ENCODE assay signal across 20 cellular contexts in the genomic region with DNA sequence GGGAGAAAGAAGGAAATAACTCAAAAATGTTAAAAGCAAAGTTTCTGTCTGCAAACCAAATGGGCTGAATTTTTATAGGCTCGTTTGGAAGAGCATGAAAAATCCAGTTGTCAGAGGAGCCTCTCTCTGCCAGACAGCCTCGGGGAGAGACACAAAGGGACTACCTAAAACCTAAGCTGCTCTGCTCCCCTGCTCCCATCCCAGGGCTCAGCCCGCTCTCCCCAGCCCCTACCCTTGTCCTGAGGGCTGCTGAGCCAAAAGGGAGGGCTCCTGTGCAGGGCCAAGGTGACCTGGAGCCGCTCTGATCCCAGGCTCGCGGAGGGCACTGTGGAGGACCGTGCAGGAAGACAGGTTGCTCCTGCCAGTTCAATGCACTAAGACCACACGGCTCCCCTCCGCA.
"Had no signal": no experiment of that assay in that cellular context is flagged by ENCODE, and none has a peak within 500 bp of the region (broad histone marks: within the 10 kb centered on the region; RNA-seq: fewer than 3 reads in every experiment).

No MANE protein-coding gene starts in this region.

- H3K9me3 ChIP-seq: esophagus squamous epithelium, gastroesophageal sphincter, ovary, stomach, thoracic aorta, transverse colon had no signal

- H3K4me1 Mint-ChIP-seq: naive thymus-derived CD4-positive, alpha-beta T cell had no signal

- H3K27ac ChIP-seq: epithelial cell of prostate, esophagus squamous epithelium, gastroesophageal sphincter, ovary, stomach, thoracic aorta, transverse colon had no signal

- DNase-seq: effector memory CD8-positive, alpha-beta T cell; esophagus squamous epithelium; foreskin fibroblast; kidney glomerular epithelial cell; naive thymus-derived CD4-positive, alpha-beta T cell; nucleus accumbens; ovary; right cardiac atrium; small intestine; stimulated activated CD4-positive, alpha-beta T cell treated with anti-CD3 and anti-CD28 coated beads, Interleukin-12 subunit alpha, Interleukin-12 subunit beta, amount 100 ng/mL, for 4 hours; stimulated activated naive CD4-positive, alpha-beta T cell; stomach; transverse colon had no signal

- H3K27ac Mint-ChIP-seq: dendritic cell treated with granulocyte-macrophage colony-stimulating factor and Interleukin-4, amounts not matched to agents 40 ng/mL and 50 ng/mL, for 4 days; effector memory CD8-positive, alpha-beta T cell; naive thymus-derived CD4-positive, alpha-beta T cell; nephron progenitor cell had no signal

- FAIRE-seq: colon, islet of Langerhans, small intestine had no signal

- H3K4me1 ChIP-seq: esophagus squamous epithelium, gastroesophageal sphincter, stomach, transverse colon had no signal

- H3K4me3 Mint-ChIP-seq: dendritic cell treated with granulocyte-macrophage colony-stimulating factor and Interleukin-4, amounts not matched to agents 40 ng/mL and 50 ng/mL, for 4 days; effector memory CD8-positive, alpha-beta T cell; naive thymus-derived CD4-positive, alpha-beta T cell; nephron progenitor cell had no signal

- H3K4me3 ChIP-seq: esophagus squamous epithelium, gastroesophageal sphincter, ovary, stomach, thoracic aorta, transverse colon had no signal

- H3K27me3 ChIP-seq: ovary had no signal

- H3K27me3 Mint-ChIP-seq: dendritic cell treated with granulocyte-macrophage colony-stimulating factor and Interleukin-4, amounts not matched to agents 40 ng/mL and 50 ng/mL, for 4 days had no signal

- H3K9me3 Mint-ChIP-seq: dendritic cell treated with granulocyte-macrophage colony-stimulating factor and Interleukin-4, amounts not matched to agents 40 ng/mL and 50 ng/mL, for 4 days; effector memory CD8-positive, alpha-beta T cell; nephron progenitor cell had no signal

- H3K36me3 Mint-ChIP-seq: naive thymus-derived CD4-positive, alpha-beta T cell had no signal

- H3K36me3 ChIP-seq: esophagus squamous epithelium, gastroesophageal sphincter, ovary, stomach, thoracic aorta, transverse colon had no signal

- ATAC-seq: effector memory CD8-positive, alpha-beta T cell; gastroesophageal sphincter; naive thymus-derived CD4-positive, alpha-beta T cell; right cardiac atrium had no signal
